In the genomic region with DNA sequence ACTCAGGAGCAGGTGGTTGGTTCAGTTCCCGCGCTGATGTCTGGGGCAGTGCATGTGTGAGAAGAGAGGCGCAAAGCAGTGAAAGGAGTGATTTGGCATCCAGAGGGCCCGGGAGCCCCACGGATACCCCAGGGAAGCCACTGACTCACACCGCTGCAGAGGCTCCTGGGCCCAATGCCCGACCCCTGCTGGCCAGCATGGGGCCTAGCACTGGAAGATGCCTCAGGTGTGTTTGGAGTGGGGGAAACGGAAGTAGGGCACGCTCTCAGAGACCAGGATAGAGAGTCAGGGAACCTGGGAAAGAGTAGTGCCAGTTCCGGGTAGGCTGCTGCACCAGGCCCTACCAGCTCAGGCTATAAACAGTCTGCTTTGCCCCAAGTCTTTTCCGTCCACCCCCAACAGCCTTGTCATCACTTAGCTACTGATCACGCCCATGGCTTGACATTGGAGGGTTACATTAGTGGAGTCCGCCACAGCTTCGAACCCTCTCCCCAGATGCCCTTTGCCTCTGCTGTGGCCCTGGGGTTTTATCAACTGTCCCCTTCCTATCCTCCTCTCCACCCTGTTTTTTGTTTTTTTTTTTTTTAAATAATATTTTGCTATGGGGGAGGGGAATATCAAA, we compare ENCODE assay signal across 1 cellular context.
TF ChIP-seq lines count a peak whose summit lies in the region.

No MANE protein-coding gene starts in this region.

TF ChIP-seq in WTC11, 78 proteins besides CTCF, POLR2A, EP300 and RAD21 (continued from another document):
- no peak for TF ChIP-seq ZNF532 (CRISPR knock-in tag; IDR thresholded peaks at IDR 0.05; ENCODE audit: borderline replicate concordance)
- no peak for TF ChIP-seq TCF7 (CRISPR knock-in tag; IDR thresholded peaks at IDR 0.05; ENCODE audit: low read depth)
- no peak for TF ChIP-seq MLX (CRISPR knock-in tag; IDR thresholded peaks at IDR 0.05)
- no peak for TF ChIP-seq ARID4B (CRISPR knock-in tag; IDR thresholded peaks at IDR 0.05; ENCODE audit: borderline replicate concordance)
